Comparison of ENCODE assay signal across 8 cellular contexts in genomic region chr1:244341455-244342450, GRCh38.
DNase-seq lines count a peak whose midpoint lies in the region; ATAC-seq, FAIRE-seq and TF ChIP-seq lines count a peak whose summit lies in the region.

No MANE protein-coding gene starts in this region.

- no peak for TF ChIP-seq CTCF in GM12878 (IDR thresholded peaks at IDR 0.05 in 2 of 3, conservative IDR thresholded peaks at IDR 0.05 in 1 of 3; ENCODE audit: control insufficient read depth in 2 of 3, extremely low read depth in 1 of 3, insufficient read depth in 1 of 3, low read depth in 3 of 3, low read length in 3 of 3)

- H3K4me2 ChIP-seq in GM12878 (ENCODE audit: control insufficient read depth, insufficient read depth) = no peak overlapping the region

- H3K79me2 ChIP-seq in GM12878 (ENCODE audit: control insufficient read depth, insufficient read depth, low read length) = no peaks in the 10 kb centered on the region

- TF ChIP-seq EP300 in GM12878 (IDR thresholded peaks at IDR 0.05; ENCODE audit: borderline replicate concordance in 1 of 2, control insufficient read depth in 1 of 2, low read depth in 2 of 2, low read length in 2 of 2) = no peak

- no peaks in the 10 kb centered on the region for H4K20me1 ChIP-seq in GM12878 (ENCODE audit: control insufficient read depth, insufficient read depth)

- peak; percentile 45; the same call in 1 of the 3 replicates for ATAC-seq in GM12878

- peaks cover 4% of the 10 kb centered on the region; the same call in 1 of the 2 replicates for H3K4me1 ChIP-seq in GM12878 (ENCODE audit: control insufficient read depth, insufficient read depth, low read length)

- no peak for TF ChIP-seq RAD21 in GM12878 (IDR thresholded peaks at IDR 0.05; ENCODE audit: insufficient read depth, low read depth, low read length)

- WGBS in GM12878 (ENCODE audit: insufficient coverage, insufficient replicate concordance, low lambda C conversion rate, missing lambda C conversion rate) = 81% methylated on average over 16 of the region's 16 CpGs

- CTCF ChIA-PET in GM12878 (lab: Yijun Ruan, JAX) = interaction anchor here (0.9 kb wide), 1 partner anchor 42 kb away, joined by 3 read pairs; no protein-coding TSS in a partner anchor

- in situ Hi-C loops in GM12878 (cut with MboI) = no loop called here

- H3K27ac ChIP-seq in GM12878 (ENCODE audit: control insufficient read depth, insufficient read depth) = no peak overlapping the region

- peak overlapping the region; percentile 1; the same call in 1 of the 2 replicates for H2AFZ ChIP-seq in GM12878 (ENCODE audit: control insufficient read depth, low read depth, low read length)

- H3K4me3 ChIP-seq in H7 (ENCODE audit: insufficient read depth, low read depth, low read length) (no peak overlapping the region), GM12878 (no peak overlapping the region)

- H3K27me3 ChIP-seq in H7 (ENCODE audit: control insufficient read depth, insufficient read depth, low read length) (no peaks in the 10 kb centered on the region), GM12878 (replicated peaks in 1 of 2; ENCODE audit: control insufficient read depth in 2 of 2, insufficient read depth in 2 of 2, low read length in 1 of 2) (no peaks in the 10 kb centered on the region)

- peak; percentile 70 for DNase-seq in H7
- peak; percentile 92 to 99 for DNase-seq in NCI-H2081 (lab: John Stamatoyannopoulos, UW)
- no peak for DNase-seq in GM12878 (ENCODE audit: low read depth, low spot score)
- peak; percentile 71 for DNase-seq in medulla oblongata (ENCODE audit: extremely low spot score)
- no peak for DNase-seq in NCI-H446 (lab: John Stamatoyannopoulos, UW)
- no peak for DNase-seq in AML-193 (lab: John Stamatoyannopoulos, UW)
- no peak for DNase-seq in activated T-cell treated with anti-CD3 and anti-CD28 coated beads, Interleukin-2, amount 50 U/mL, for 1 hour
- DNase-seq in cortex of kidney (lab: John Stamatoyannopoulos, UW) = no peak

- POLR2A ChIA-PET in GM12878 (lab: Charles Lee) = no interaction called here

- H3K9ac ChIP-seq in GM12878 (ENCODE audit: control insufficient read depth, insufficient read depth, low read length) = no peak overlapping the region

- H3K36me3 ChIP-seq in H7 (replicated peaks; ENCODE audit: control insufficient read depth, insufficient read depth, low read length) = no peaks in the 10 kb centered on the region
- no peaks in the 10 kb centered on the region for H3K36me3 ChIP-seq in GM12878 (ENCODE audit: control insufficient read depth in 2 of 2, insufficient read depth in 2 of 2, low read length in 1 of 2)

- BruUV-seq in GM12878 (replicated peaks; lab: Mats Ljungman, UMichigan) = no TSS peak

- peaks cover 7% of the 10 kb centered on the region for H3K9me3 ChIP-seq in GM12878 (replicated peaks; ENCODE audit: control insufficient read depth, insufficient read depth, low read length)

- no peak for TF ChIP-seq POLR2A in GM12878 (IDR thresholded peaks at IDR 0.05; ENCODE audit: low read depth, low read length)

- intact Hi-C loops in GM12878 (cut with micrococcal nuclease; ENCODE audit: unreplicated experiment) = no loop called here

- SMC1A ChIA-PET in GM12878 (lab: Charles Lee; ENCODE audit: uncharacterized antibody, unreplicated experiment) = no interaction called here

- RAD21 ChIA-PET in GM12878 (lab: Charles Lee; ENCODE audit: unreplicated experiment) = no interaction called here

- no peak for FAIRE-seq in GM12878 (lab: Jason Lieb, UNC)

TF ChIP-seq in GM12878, 131 proteins besides CTCF, POLR2A, EP300 and RAD21:
- TF ChIP-seq NFIC (IDR thresholded peaks at IDR 0.05; ENCODE audit: low read depth, low read length) = no peak
- no peak for TF ChIP-seq MTA3 (IDR thresholded peaks at IDR 0.05; ENCODE audit: borderline replicate concordance, low read length)

Comparison
In these comparisons a context has a peak if more than half of its experiments do, and no peak if none do; other contexts are left out.
1. DNase-seq: peak in H7 (single experiment), NCI-H2081 (2 of 2) and medulla oblongata (single experiment); none in GM12878 (single experiment), NCI-H446 (0 of 2), AML-193 (0 of 2), activated T-cell treated with anti-CD3 and anti-CD28 coated beads, Interleukin-2, amount 50 U/mL, for 1 hour (single experiment) and cortex of kidney (single experiment).